ENCODE assay signal across 9 cellular contexts in genomic region chr12:49961111-49961922, GRCh38. TPM values are rescaled to one million over a fixed set of nuclear protein-coding genes. Genes with fewer than 3 reads are reported as not detected.
A peak's percentile ranks its signal among the peaks of the same experiment; 100 is the strongest.
DNase-seq lines count a peak whose midpoint lies in the region; ATAC-seq, FAIRE-seq and TF ChIP-seq lines count a peak whose summit lies in the region.
"Had no signal": no experiment of that assay in that cellular context is flagged by ENCODE, and none has a peak within 500 bp of the region (broad histone marks: within the 10 kb centered on the region; RNA-seq: fewer than 3 reads in every experiment).

Gene AQP5, plus strand, starts transcription at chr12:49961872. Its CDS starts 146 bp downstream, at chr12:49962018.

- TF ChIP-seq CTCF in HFFc6 (IDR thresholded peaks at IDR 0.05) = no peak
- no peak for TF ChIP-seq CTCF in H1 (IDR thresholded peaks at IDR 0.05; ENCODE audit: control extremely low read depth in 1 of 3, insufficient read depth in 1 of 3, low read depth in 1 of 3, low read length in 3 of 3)

- no peaks in the 10 kb centered on the region for H3K9me3 Mint-ChIP-seq in HFFc6
- H3K9me3 Mint-ChIP-seq in naive thymus-derived CD8-positive, alpha-beta T cell = no peaks in the 10 kb centered on the region

- peak within 1 kb of the TSS; percentile 50; the same call in 1 of the 2 replicates for H2BK12ac ChIP-seq in H1 (ENCODE audit: low read depth, low read length)

- H3K4me1 ChIP-seq in ACC112 (ENCODE audit: control insufficient read depth, insufficient read depth, low read length, unreplicated experiment) (peaks cover 29% of the 10 kb centered on the region), H1 (replicated peaks in 1 of 4; ENCODE audit: control insufficient read depth in 3 of 4, insufficient read depth in 4 of 4, low read length in 3 of 4) (peaks cover 4 to 20% (median 12%) of the 10 kb centered on the region in 4 experiments), small intestine (ENCODE audit: control insufficient read depth in 2 of 2, insufficient read depth in 1 of 2, low read depth in 1 of 2, low read length in 1 of 2) (no peaks in the 10 kb centered on the region)

- POLR2A ChIA-PET in H1 (lab: Charles Lee; ENCODE audit: partially characterized antibody) = interaction anchor here (0.5 to 1.2 kb wide), 5 partner anchors 15 to 173 kb away, joined by 3 to 4 read pairs (median 3); no protein-coding TSS in a partner anchor
- POLR2A ChIA-PET in naive thymus-derived CD8-positive, alpha-beta T cell (lab: Charles Lee) = no interaction called here

- no peak within 1 kb of the TSS for H3K23ac ChIP-seq in H1 (ENCODE audit: insufficient read length)

- H3K9ac ChIP-seq in H1 (replicated peaks in 1 of 4; ENCODE audit: extremely low read depth in 1 of 4, low read depth in 3 of 4, low read length in 3 of 4) = no peak within 1 kb of the TSS

- H3K27me3 Mint-ChIP-seq in HFFc6 (ENCODE audit: insufficient read depth) = peaks cover 31% of the 10 kb centered on the region
- H3K27me3 Mint-ChIP-seq in naive thymus-derived CD8-positive, alpha-beta T cell = peaks cover 41 to 88% (median 72%) of the 10 kb centered on the region in 5 donors

- H3K4me3 ChIP-seq in ACC112 (ENCODE audit: low read depth, low read length) (peak within 1 kb of the TSS; percentile 65), H1 (ENCODE audit: extremely low read depth in 1 of 4, insufficient read depth in 2 of 4, low read depth in 3 of 4, low read length in 4 of 4) (peak within 1 kb of the TSS; percentile 27 to 59 (median 34)), small intestine (ENCODE audit: low read depth in 1 of 2, low read length in 2 of 2) (peak within 1 kb of the TSS in 1 of 2 donors; percentile 20)

- H3K9me3 ChIP-seq in H1 (ENCODE audit: insufficient read depth in 2 of 2, low read depth in 1 of 2, low read length in 1 of 2) (no peaks in the 10 kb centered on the region), small intestine (ENCODE audit: control insufficient read depth, low read depth) (no peaks in the 10 kb centered on the region)

- no peak within 1 kb of the TSS for H3K56ac ChIP-seq in H1 (replicated peaks; ENCODE audit: insufficient read length, low read depth, low read length)

- no peaks in the 10 kb centered on the region for H3K79me2 ChIP-seq in ACC112 (ENCODE audit: control insufficient read depth, insufficient read depth, low read length, unreplicated experiment)
- H3K79me2 ChIP-seq in H1 (ENCODE audit: control insufficient read depth in 1 of 2, insufficient read depth in 2 of 2, low read length in 2 of 2) = no peaks in the 10 kb centered on the region

- WGBS in H1 (ENCODE audit: extremely low coverage in 1 of 2, insufficient coverage in 1 of 2, insufficient read length in 1 of 2, insufficient replicate concordance in 2 of 2, low coverage in 1 of 2, low lambda C conversion rate in 2 of 2, missing lambda C conversion rate in 1 of 2), 2 experiments = 6% methylated on average over 26 of the region's 111 CpGs; no CpG with 5 or more reads in 1 of the 2 experiments
- WGBS in small intestine, 3 donors = 3 to 4% (median 4%) methylated on average over 49 to 111 of the region's 111 CpGs

- H2AK5ac ChIP-seq in H1 (ENCODE audit: low read depth, low read length) = peak within 1 kb of the TSS; percentile 67; the same call in 1 of the 2 replicates

- no peak within 1 kb of the TSS for H3K4ac ChIP-seq in H1 (replicated peaks; ENCODE audit: insufficient read length, low read depth, low read length)

- no peaks in the 10 kb centered on the region for H3K36me3 ChIP-seq in ACC112 (ENCODE audit: insufficient read depth, low read length)
- H3K36me3 ChIP-seq in H1 (ENCODE audit: control insufficient read depth in 2 of 4, insufficient read depth in 4 of 4, low read length in 3 of 4) = no peaks in the 10 kb centered on the region
- H3K36me3 ChIP-seq in small intestine (ENCODE audit: control insufficient read depth in 2 of 2, insufficient read depth in 2 of 2, low read length in 2 of 2) = no peaks in the 10 kb centered on the region

- H3K4me2 ChIP-seq in H1 (ENCODE audit: insufficient read depth in 1 of 2, low read depth in 2 of 2, low read length in 2 of 2) = peak within 1 kb of the TSS; percentile 46 to 82

- H2BK120ac ChIP-seq in H1 (replicated peaks; ENCODE audit: low read depth, low read length) = no peak within 1 kb of the TSS

- H3K27me3 ChIP-seq in ACC112 (ENCODE audit: insufficient read depth, low read length) = peaks cover 18% of the 10 kb centered on the region
- H3K27me3 ChIP-seq in H1 (replicated peaks in 1 of 4; ENCODE audit: control insufficient read depth in 3 of 4, extremely low read depth in 1 of 4, insufficient read depth in 3 of 4, low read length in 3 of 4) = peaks cover 12 to 54% (median 43%) of the 10 kb centered on the region in 4 experiments
- peaks cover 7 to 28% of the 10 kb centered on the region in 2 donors for H3K27me3 ChIP-seq in small intestine (ENCODE audit: control insufficient read depth in 2 of 2, insufficient read depth in 2 of 2, low read length in 2 of 2)

- CTCF ChIA-PET in H1 (lab: Charles Lee; ENCODE audit: partially characterized antibody) = interaction anchor here (0.6 to 16.9 kb wide), 6 partner anchors 15 to 124 kb away, joined by 3 to 295 read pairs (median 14); partner anchors contain the start of gene SMARCD1

- TF ChIP-seq POLR2A in H1 (IDR thresholded peaks at IDR 0.05; ENCODE audit: control extremely low read depth in 1 of 2, low read depth in 2 of 2, low read length in 2 of 2) = no peak

- H3K14ac ChIP-seq in H1 (ENCODE audit: insufficient read length) = no peak within 1 kb of the TSS

- no peak within 1 kb of the TSS for H2BK20ac ChIP-seq in H1 (ENCODE audit: low read length)

- peaks cover 6% of the 10 kb centered on the region; the same call in 1 of the 2 replicates for H3K36me3 Mint-ChIP-seq in HFFc6 (ENCODE audit: low read depth)
- peaks cover 0 to 5% (median 4%) of the 10 kb centered on the region in 3 donors for H3K36me3 Mint-ChIP-seq in naive thymus-derived CD8-positive, alpha-beta T cell

- H2AFZ ChIP-seq in ACC112 (ENCODE audit: low read length, unreplicated experiment) (peak within 1 kb of the TSS; percentile 29), H1 (ENCODE audit: low read length) (no peak within 1 kb of the TSS; the same call in 1 of the 2 replicates)

- H2BK5ac ChIP-seq in H1 (ENCODE audit: low read depth, low read length) = no peak within 1 kb of the TSS; the same call in 1 of the 2 replicates

- no peaks in the 10 kb centered on the region for H4K20me1 ChIP-seq in H1 (replicated peaks in 1 of 2; ENCODE audit: control insufficient read depth in 1 of 2, insufficient read depth in 2 of 2, low read length in 2 of 2)

- no peaks in the 10 kb centered on the region for H3K79me1 ChIP-seq in H1 (ENCODE audit: low read depth, low read length)

- DNase-seq in HFFc6 = no peak
- peak in 1 of 2 experiments; percentile 73 for DNase-seq in H1 (ENCODE audit: low read depth in 1 of 2, low spot score in 2 of 2)
- no peak for DNase-seq in naive thymus-derived CD8-positive, alpha-beta T cell
- no peak for DNase-seq in activated CD4-positive, CD25-positive, alpha-beta regulatory T cell treated with anti-CD3 and anti-CD28 coated beads, Interleukin-2, amount 50 U/mL, for 72 hours
- no peak for DNase-seq in NCI-H345 treated with DMSO at 0.1 percent for 48 hours (lab: John Stamatoyannopoulos, UW; ENCODE audit: unreplicated experiment)
- no peak for DNase-seq in small intestine
- DNase-seq: stimulated activated CD4-positive, alpha-beta T cell treated with anti-CD3 and anti-CD28 coated beads, Interleukin-2, amount 100 ng/mL, for 24 hours had no signal

- FAIRE-seq in H1 (lab: Jason Lieb, UNC) = no peak
- FAIRE-seq in small intestine (lab: Jason Lieb, UNC) = no peak

- H3K23me2 ChIP-seq in H1 (ENCODE audit: low read depth, low read length) = peaks cover 6% of the 10 kb centered on the region; the same call in 1 of the 2 replicates

- no peak for TF ChIP-seq EP300 in H1 (IDR thresholded peaks at IDR 0.05; ENCODE audit: borderline replicate concordance in 1 of 2, low read depth in 2 of 2, low read length in 2 of 2)

- peak within 1 kb of the TSS; percentile 52 for H3K4me3 Mint-ChIP-seq in HFFc6
- H3K4me3 Mint-ChIP-seq in naive thymus-derived CD8-positive, alpha-beta T cell = peak within 1 kb of the TSS; percentile 34 to 73 (median 64)

- peak within 1 kb of the TSS; percentile 60 for H3K18ac ChIP-seq in H1 (ENCODE audit: extremely low read depth, low read length)

- no peak for TF ChIP-seq RAD21 in H1 (IDR thresholded peaks at IDR 0.05 in 1 of 2, conservative IDR thresholded peaks at IDR 0.05 in 1 of 2; ENCODE audit: low read depth in 2 of 2, low read length in 2 of 2)

- no peak within 1 kb of the TSS for H4K5ac ChIP-seq in H1 (ENCODE audit: insufficient read length, low read depth, low read length)

- no peak for ATAC-seq in naive thymus-derived CD8-positive, alpha-beta T cell
- ATAC-seq in GM21515 (IDR thresholded peaks at IDR 0.05; ENCODE audit: unreplicated experiment) = no peak

- H3K27ac ChIP-seq in ACC112 (ENCODE audit: low read depth, low read length) (no peak within 1 kb of the TSS), H1 (ENCODE audit: low read depth, low read length) (no peak within 1 kb of the TSS), small intestine (ENCODE audit: low read depth in 1 of 2, low read length in 1 of 2) (no peak within 1 kb of the TSS)

- H4K8ac ChIP-seq in H1 (ENCODE audit: extremely low read depth, insufficient read depth, low read length) = peak within 1 kb of the TSS; percentile 69; the same call in 1 of the 2 replicates

- H2BK15ac ChIP-seq in H1 (ENCODE audit: low read length) = peak within 1 kb of the TSS; percentile 61; the same call in 1 of the 2 replicates

- no peak within 1 kb of the TSS for H3K27ac Mint-ChIP-seq in HFFc6
- H3K27ac Mint-ChIP-seq in naive thymus-derived CD8-positive, alpha-beta T cell = no peak within 1 kb of the TSS

- H4K91ac ChIP-seq in H1 (replicated peaks; ENCODE audit: insufficient read length, low read length) = peak within 1 kb of the TSS; percentile 28

- H3K4me1 Mint-ChIP-seq in HFFc6 (ENCODE audit: low read depth) = peaks cover 18% of the 10 kb centered on the region
- peaks cover 4 to 10% (median 8%) of the 10 kb centered on the region in 4 donors for H3K4me1 Mint-ChIP-seq in naive thymus-derived CD8-positive, alpha-beta T cell

RNA-seq across cellular contexts. Expression of gene AQP5, which starts in this region (rescaled TPM):
- not detected for total RNA-seq in HFFc6 (2021; fragmentation: NEBNext Ultra II Directional; extraction: Animal tissue kit (Norgen Biotek cat#: 25700))
- 1.7 and 2.5 TPM in 2 replicates for total RNA-seq in H1 (2021; fragmentation: NEBNext Ultra II Directional; extraction: Animal tissue kit (Norgen Biotek cat#: 25700))
- 3.2 and 5.2 TPM in 2 replicates for polyA plus RNA-seq in H1 (2011; rRNA removed)
- polyA plus RNA-seq in H1 (2011; cell fraction: cytosol; rRNA removed) = 3.7 TPM
- polyA plus RNA-seq in H1 (2011; cell fraction: nucleus; rRNA removed) = 5.9 TPM
- polyA plus RNA-seq in H1 (2012, experiment 1 of 2) = 2.4 to 4.0 TPM (median 3.0 TPM) in 4 replicates
- polyA plus RNA-seq in H1 (2012, experiment 2 of 2) = 3.2 TPM
- 2.8 TPM for polyA plus RNA-seq in H1 (2013, experiment 1 of 2)
- polyA plus RNA-seq in H1 (2013, experiment 2 of 2) = 2.8 TPM
- 0.73 and 1.1 TPM in 2 replicates for polyA minus RNA-seq in H1 (2011; rRNA and poly(A)+ RNA removed)
- polyA minus RNA-seq in H1 (2011; cell fraction: cytosol; rRNA and poly(A)+ RNA removed) = 3.1 TPM
- polyA minus RNA-seq in H1 (2011; cell fraction: nucleus; rRNA and poly(A)+ RNA removed) = 1.3 TPM
- not detected for total RNA-seq in naive thymus-derived CD8-positive, alpha-beta T cell
- polyA plus RNA-seq in naive thymus-derived CD8-positive, alpha-beta T cell = not detected
- under 1 TPM in 1 of 3 donors, not detected in 2; 0.12 TPM for polyA plus RNA-seq in small intestine
